In the genomic region with DNA sequence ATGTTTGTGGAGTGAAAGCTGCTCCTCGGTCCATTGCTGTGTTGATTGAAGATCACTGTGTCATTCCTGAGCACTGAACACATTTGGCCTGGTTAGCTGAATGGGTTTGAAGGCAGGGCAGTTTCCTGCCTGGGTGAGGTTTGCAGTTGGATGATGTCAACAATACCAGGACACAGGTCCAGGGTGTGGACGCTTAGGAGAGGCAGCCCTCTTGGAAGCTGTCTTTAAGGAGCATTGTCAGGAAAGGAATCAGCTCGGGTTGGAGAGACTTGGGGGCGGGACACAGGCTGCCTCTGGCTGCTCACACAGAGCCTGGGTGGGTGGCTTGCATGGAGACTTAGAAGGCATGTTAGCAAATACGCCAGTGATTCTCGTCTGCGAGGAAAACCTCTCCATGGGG, we compare ENCODE assay signal across 15 cellular contexts.
DNase-seq lines count a peak whose midpoint lies in the region; ATAC-seq and TF ChIP-seq lines count a peak whose summit lies in the region.
"Had no signal": no experiment of that assay in that cellular context is flagged by ENCODE, and none has a peak within 500 bp of the region (broad histone marks: within the 10 kb centered on the region; RNA-seq: fewer than 3 reads in every experiment).

No MANE protein-coding gene starts in this region.

- no peaks in the 10 kb centered on the region for H3K9me3 Mint-ChIP-seq in type B pancreatic cell
- H3K9me3 Mint-ChIP-seq: CD8-positive, alpha-beta memory T cell; T-helper 1 cell treated with Interleukin-12 subunit alpha and Interleukin-12 subunit beta and Interleukin-4 antibody, amounts not matched to agents 30 μg/mL and 1 μg/mL, for 36 hours had no signal

- H3K4me3 ChIP-seq in coronary artery (no peak overlapping the region), right cardiac atrium (ENCODE audit: low read length) (no peak overlapping the region), A673 (ENCODE audit: low read depth, low read length, poor library complexity, severe bottlenecking) (no peak overlapping the region)

- ATAC-seq in right cardiac atrium = peak; percentile 17 to 86
- no peak for ATAC-seq in GM19463 (IDR thresholded peaks at IDR 0.05; ENCODE audit: unreplicated experiment)

- BruUV-seq in A673 (replicated peaks; lab: Mats Ljungman, UMichigan) = no TSS peak

- H3K4me1 Mint-ChIP-seq in type B pancreatic cell (ENCODE audit: unreplicated experiment) = no peaks in the 10 kb centered on the region
- H3K4me1 Mint-ChIP-seq: CD8-positive, alpha-beta memory T cell had no signal

- TF ChIP-seq CTCF in coronary artery (IDR thresholded peaks at IDR 0.05) (no peak), type B pancreatic cell (conservative IDR thresholded peaks at IDR 0.05) (no peak), A673 (conservative IDR thresholded peaks at IDR 0.05; ENCODE audit: low read depth, low read length) (no peak)

- H3K4me1 ChIP-seq in right cardiac atrium (ENCODE audit: control insufficient read depth, insufficient read depth, low read length) (no peaks in the 10 kb centered on the region), A673 (ENCODE audit: insufficient read depth, low read length, poor library complexity, severe bottlenecking) (no peaks in the 10 kb centered on the region)

- WGBS in right cardiac atrium = 77% methylated on average over 7 of the region's 7 CpGs

- peaks cover 12% of the 10 kb centered on the region for H3K27me3 Mint-ChIP-seq in type B pancreatic cell

- peak; percentile 9 for DNase-seq in activated CD4-positive, CD25-positive, alpha-beta regulatory T cell treated with anti-CD3 and anti-CD28 coated beads, Interleukin-2, amount 50 U/mL, for 72 hours
- DNase-seq in activated CD4-positive, CD25-positive, alpha-beta regulatory T cell (lab: John Stamatoyannopoulos, UW) = no peak
- DNase-seq in coronary artery (ENCODE audit: low spot score) (peak; percentile 52), right cardiac atrium (no peak), type B pancreatic cell (ENCODE audit: extremely low spot score, unreplicated experiment) (peak; percentile 44), NCI-H69 (lab: John Stamatoyannopoulos, UW) (no peak), A673 (ENCODE audit: low spot score) (no peak)
- DNase-seq: GDM1; NCI-H1105 treated with DMSO at 0.1 percent for 48 hours; NCI-H446 treated with DMSO at 0.1 percent for 48 hours; stimulated activated CD4-positive, alpha-beta T cell treated with anti-CD3 and anti-CD28 coated beads, Interleukin-4, amount 100 ng/mL, for 24 hours had no signal

- no peaks in the 10 kb centered on the region for H3K36me3 Mint-ChIP-seq in type B pancreatic cell
- H3K36me3 Mint-ChIP-seq: CD8-positive, alpha-beta memory T cell had no signal

- H3K27ac Mint-ChIP-seq in type B pancreatic cell = no peak overlapping the region
- H3K27ac Mint-ChIP-seq: T-helper 1 cell treated with Interleukin-12 subunit alpha and Interleukin-12 subunit beta and Interleukin-4 antibody, amounts not matched to agents 30 μg/mL and 1 μg/mL, for 36 hours had no signal

- CTCF ChIA-PET in A673 (lab: Charles Lee) = no interaction called here

- POLR2A ChIA-PET in A673 (lab: Charles Lee; ENCODE audit: low non-redundant PET) = no interaction called here

- intact Hi-C loops in right cardiac atrium (cut with DNase I) (no loop called here), A673 (cut with micrococcal nuclease; ENCODE audit: unreplicated experiment) (no loop called here)

- H3K27me3 ChIP-seq in right cardiac atrium (ENCODE audit: control insufficient read depth, insufficient read depth) = no peaks in the 10 kb centered on the region
- H3K27me3 ChIP-seq in A673 (replicated peaks; ENCODE audit: insufficient read depth, low read depth, low read length, poor library complexity) = no peaks in the 10 kb centered on the region

- H3K36me3 ChIP-seq in A673 (ENCODE audit: insufficient read depth, low read length, poor library complexity, severe bottlenecking) = no peaks in the 10 kb centered on the region

- H3K9me3 ChIP-seq in right cardiac atrium (ENCODE audit: control insufficient read depth, low read length) = no peaks in the 10 kb centered on the region
- no peaks in the 10 kb centered on the region for H3K9me3 ChIP-seq in A673 (ENCODE audit: low read depth, low read length, poor library complexity, severe bottlenecking)

- no peak overlapping the region for H3K4me3 Mint-ChIP-seq in type B pancreatic cell
- H3K4me3 Mint-ChIP-seq: CD8-positive, alpha-beta memory T cell; T-helper 1 cell treated with Interleukin-12 subunit alpha and Interleukin-12 subunit beta and Interleukin-4 antibody, amounts not matched to agents 30 μg/mL and 1 μg/mL, for 36 hours had no signal

- H3K27ac ChIP-seq in coronary artery (no peak overlapping the region), right cardiac atrium (ENCODE audit: low read length) (no peak overlapping the region), A673 (ENCODE audit: low read depth, low read length, poor library complexity, severe bottlenecking) (no peak overlapping the region)
- H3K27ac ChIP-seq: 22Rv1 had no signal

Comparison
In these comparisons a context has a peak if more than half of its experiments do, and no peak if none do; other contexts are left out.
1. DNase-seq: peak in activated CD4-positive, CD25-positive, alpha-beta regulatory T cell treated with anti-CD3 and anti-CD28 coated beads, Interleukin-2, amount 50 U/mL, for 72 hours (single experiment), coronary artery (single experiment) and type B pancreatic cell (single experiment); none in activated CD4-positive, CD25-positive, alpha-beta regulatory T cell (0 of 4), right cardiac atrium (0 of 3), NCI-H69 (single experiment) and A673 (single experiment).